Comparison of ENCODE assay signal across 28 cellular contexts in the genomic region with DNA sequence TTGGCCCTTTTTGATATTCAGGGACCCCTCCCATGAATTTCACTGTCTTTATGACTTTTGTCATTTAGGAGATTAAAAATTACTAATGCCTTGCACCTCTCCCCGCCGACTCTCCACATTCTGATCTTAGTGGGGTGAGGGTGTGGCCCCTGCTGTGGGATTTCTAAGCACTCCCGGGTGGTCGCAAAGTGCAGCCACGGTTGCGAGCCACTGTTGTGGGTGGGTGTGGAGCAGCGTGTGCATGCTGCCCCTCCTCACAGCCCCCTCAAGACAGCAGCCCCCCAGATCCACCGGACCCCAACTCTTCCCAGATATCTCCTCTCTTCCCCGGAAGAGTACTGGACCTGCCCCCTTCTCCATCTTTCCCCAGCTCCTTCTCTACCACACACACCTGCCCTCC.
DNase-seq lines count a peak whose midpoint lies in the region; ATAC-seq, FAIRE-seq and TF ChIP-seq lines count a peak whose summit lies in the region.
"Had no signal": no experiment of that assay in that cellular context is flagged by ENCODE, and none has a peak within 500 bp of the region (broad histone marks: within the 10 kb centered on the region; RNA-seq: fewer than 3 reads in every experiment).

No MANE protein-coding gene starts in this region.

- FAIRE-seq in kidney (lab: Jason Lieb, UNC): no peak
- FAIRE-seq: G401.6 had no signal

- H3K9ac ChIP-seq in kidney (ENCODE audit: low read length in 2 of 2): no peak overlapping the region

- no peak overlapping the region for H3K4me3 ChIP-seq in kidney (ENCODE audit: low read length in 2 of 2)
- H3K4me3 ChIP-seq: body of pancreas, dorsolateral prefrontal cortex, SJCRH30 had no signal

- peaks cover 3% of the 10 kb centered on the region for H3K36me3 Mint-ChIP-seq in T-helper 2 cell treated with Interferon-gamma antibody and Interleukin-4, amounts not matched to agents 5 μg/mL and 100 μg/mL, for 36 hours (ENCODE audit: low read depth)
- no peaks in the 10 kb centered on the region for H3K36me3 Mint-ChIP-seq in activated T-helper 2 cell treated with anti-CD3 and anti-CD28 coated beads, Interferon-gamma antibody, Interleukin-2, Interleukin-4, amounts not matched to agents 10 μg/mL and 5 μg/mL and 100 μg/mL, durations not matched to agents 14 hours and 24 hours and 36 hours (ENCODE audit: low read depth)
- H3K36me3 Mint-ChIP-seq in stimulated activated effector memory CD8-positive, alpha-beta T cell treated with anti-CD3 and anti-CD28 coated beads, Interleukin-12 subunit alpha, Interleukin-12 subunit beta, amount 100 ng/mL, for 72 hours: peaks cover 6% of the 10 kb centered on the region
- H3K36me3 Mint-ChIP-seq in stimulated activated naive B cell treated with anti-CD40 and anti-IgM and Interleukin-4, amounts not matched to agents 10 μg/mL and 1 μg/mL and 100 μg/mL, for 72 hours: no peaks in the 10 kb centered on the region
- H3K36me3 Mint-ChIP-seq: naive thymus-derived CD8-positive, alpha-beta T cell; stimulated activated memory B cell treated with anti-CD40 and anti-IgM and Interleukin-4, amounts not matched to agents 10 μg/mL and 1 μg/mL and 100 μg/mL, for 72 hours had no signal

- no peaks in the 10 kb centered on the region for H3K36me3 ChIP-seq in kidney (ENCODE audit: control insufficient read depth in 1 of 2, insufficient read depth in 2 of 2, low read length in 2 of 2)
- H3K36me3 ChIP-seq: heart right ventricle, SJCRH30 had no signal

- H3K4me1 ChIP-seq in kidney (ENCODE audit: control insufficient read depth in 1 of 2, insufficient read depth in 1 of 2, low read depth in 1 of 2, low read length in 2 of 2): no peaks in the 10 kb centered on the region

- peak overlapping the region; percentile 79 for H3K27ac Mint-ChIP-seq in T-helper 2 cell treated with Interferon-gamma antibody and Interleukin-4, amounts not matched to agents 5 μg/mL and 100 μg/mL, for 36 hours
- H3K27ac Mint-ChIP-seq in activated T-helper 2 cell treated with anti-CD3 and anti-CD28 coated beads, Interferon-gamma antibody, Interleukin-2, Interleukin-4, amounts not matched to agents 10 μg/mL and 5 μg/mL and 100 μg/mL, durations not matched to agents 14 hours and 24 hours and 36 hours: peak overlapping the region; percentile 43
- peak overlapping the region; percentile 67 for H3K27ac Mint-ChIP-seq in stimulated activated effector memory CD8-positive, alpha-beta T cell treated with anti-CD3 and anti-CD28 coated beads, Interleukin-12 subunit alpha, Interleukin-12 subunit beta, amount 100 ng/mL, for 72 hours
- H3K27ac Mint-ChIP-seq in stimulated activated naive B cell treated with anti-CD40 and anti-IgM and Interleukin-4, amounts not matched to agents 10 μg/mL and 1 μg/mL and 100 μg/mL, for 72 hours: no peak overlapping the region
- H3K27ac Mint-ChIP-seq: naive thymus-derived CD8-positive, alpha-beta T cell; stimulated activated memory B cell treated with anti-CD40 and anti-IgM and Interleukin-4, amounts not matched to agents 10 μg/mL and 1 μg/mL and 100 μg/mL, for 72 hours had no signal

- peak overlapping the region; percentile 75 for H3K4me3 Mint-ChIP-seq in T-helper 2 cell treated with Interferon-gamma antibody and Interleukin-4, amounts not matched to agents 5 μg/mL and 100 μg/mL, for 36 hours
- H3K4me3 Mint-ChIP-seq in activated T-helper 2 cell treated with anti-CD3 and anti-CD28 coated beads, Interferon-gamma antibody, Interleukin-2, Interleukin-4, amounts not matched to agents 10 μg/mL and 5 μg/mL and 100 μg/mL, durations not matched to agents 14 hours and 24 hours and 36 hours (ENCODE audit: low read depth): peak overlapping the region; percentile 43
- peak overlapping the region; percentile 61 for H3K4me3 Mint-ChIP-seq in stimulated activated effector memory CD8-positive, alpha-beta T cell treated with anti-CD3 and anti-CD28 coated beads, Interleukin-12 subunit alpha, Interleukin-12 subunit beta, amount 100 ng/mL, for 72 hours
- H3K4me3 Mint-ChIP-seq in stimulated activated naive B cell treated with anti-CD40 and anti-IgM and Interleukin-4, amounts not matched to agents 10 μg/mL and 1 μg/mL and 100 μg/mL, for 72 hours: no peak overlapping the region
- H3K4me3 Mint-ChIP-seq: stimulated activated memory B cell treated with anti-CD40 and anti-IgM and Interleukin-4, amounts not matched to agents 10 μg/mL and 1 μg/mL and 100 μg/mL, for 72 hours had no signal

- intact Hi-C loops in activated T-helper 2 cell treated with anti-CD3 and anti-CD28 coated beads, Interferon-gamma antibody, Interleukin-2, Interleukin-4, amounts not matched to agents 10 μg/mL and 5 μg/mL and 100 μg/mL, durations not matched to agents 14 hours and 24 hours and 36 hours (cut with micrococcal nuclease): no loop called here
- intact Hi-C loops in kidney (cut with DNase I): no loop called here

- H3K27me3 Mint-ChIP-seq in T-helper 2 cell treated with Interferon-gamma antibody and Interleukin-4, amounts not matched to agents 5 μg/mL and 100 μg/mL, for 36 hours (ENCODE audit: low read depth): peaks cover 2% of the 10 kb centered on the region
- peaks cover 4% of the 10 kb centered on the region for H3K27me3 Mint-ChIP-seq in activated T-helper 2 cell treated with anti-CD3 and anti-CD28 coated beads, Interferon-gamma antibody, Interleukin-2, Interleukin-4, amounts not matched to agents 10 μg/mL and 5 μg/mL and 100 μg/mL, durations not matched to agents 14 hours and 24 hours and 36 hours (ENCODE audit: low read depth)
- peaks cover 45 to 47% of the 10 kb centered on the region in 2 donors for H3K27me3 Mint-ChIP-seq in stimulated activated naive B cell treated with anti-CD40 and anti-IgM and Interleukin-4, amounts not matched to agents 10 μg/mL and 1 μg/mL and 100 μg/mL, for 72 hours

- H3K9me3 ChIP-seq in kidney (ENCODE audit: control insufficient read depth in 1 of 2, low read length in 2 of 2): no peaks in the 10 kb centered on the region
- H3K9me3 ChIP-seq: body of pancreas, heart right ventricle, SJCRH30 had no signal

- peaks cover 63% of the 10 kb centered on the region for H3K4me1 Mint-ChIP-seq in T-helper 2 cell treated with Interferon-gamma antibody and Interleukin-4, amounts not matched to agents 5 μg/mL and 100 μg/mL, for 36 hours (ENCODE audit: low read depth)
- H3K4me1 Mint-ChIP-seq in activated T-helper 2 cell treated with anti-CD3 and anti-CD28 coated beads, Interferon-gamma antibody, Interleukin-2, Interleukin-4, amounts not matched to agents 10 μg/mL and 5 μg/mL and 100 μg/mL, durations not matched to agents 14 hours and 24 hours and 36 hours (ENCODE audit: low read depth): peaks cover 74% of the 10 kb centered on the region
- H3K4me1 Mint-ChIP-seq in stimulated activated effector memory CD8-positive, alpha-beta T cell treated with anti-CD3 and anti-CD28 coated beads, Interleukin-12 subunit alpha, Interleukin-12 subunit beta, amount 100 ng/mL, for 72 hours: peaks cover 73% of the 10 kb centered on the region
- H3K4me1 Mint-ChIP-seq in stimulated activated naive B cell treated with anti-CD40 and anti-IgM and Interleukin-4, amounts not matched to agents 10 μg/mL and 1 μg/mL and 100 μg/mL, for 72 hours: peaks cover 6 to 38% of the 10 kb centered on the region in 2 donors

- no peak for DNase-seq in T-helper 2 cell treated with Interferon-gamma antibody and Interleukin-4, amounts not matched to agents 5 μg/mL and 100 μg/mL, for 36 hours (ENCODE audit: low spot score)
- DNase-seq in T-helper 2 cell (no peak), kidney (peak; percentile 59), NCI-H748 treated with DMSO at 0.1 percent for 48 hours (lab: John Stamatoyannopoulos, UW) (no peak), COLO668 (lab: John Stamatoyannopoulos, UW; ENCODE audit: unreplicated experiment) (no peak)
- no peak for DNase-seq in activated T-helper 2 cell treated with anti-CD3 and anti-CD28 coated beads, Interferon-gamma antibody, Interleukin-2, Interleukin-4, amounts not matched to agents 10 μg/mL and 5 μg/mL and 100 μg/mL, durations not matched to agents 14 hours and 24 hours and 36 hours (ENCODE audit: low spot score)
- no peak for DNase-seq in stimulated activated effector memory CD8-positive, alpha-beta T cell treated with anti-CD3 and anti-CD28 coated beads, Interleukin-12 subunit alpha, Interleukin-12 subunit beta, amount 100 ng/mL, for 72 hours (ENCODE audit: low spot score in 2 of 2)
- no peak for DNase-seq in stimulated activated naive B cell treated with anti-CD40 and anti-IgM and Interleukin-4, amounts not matched to agents 10 μg/mL and 1 μg/mL and 100 μg/mL, for 72 hours
- DNase-seq: 8988T; activated CD4-positive, alpha-beta T cell treated with anti-CD3 and anti-CD28 coated beads, Interleukin-2, amount 50 U/mL, for 48 hours; activated CD4-positive, CD25-positive, alpha-beta regulatory T cell; activated gamma-delta T cell treated with Interleukin-2 at 50 U/mL for 16 hours; DMS79; dorsolateral prefrontal cortex; foreskin melanocyte; midbrain; MV-4-11; naive thymus-derived CD8-positive, alpha-beta T cell; NCI-H1436 treated with DMSO at 0.1 percent for 48 hours; NCI-H446 treated with DMSO at 0.1 percent for 48 hours; RPMI8226; SJCRH30; SW 1271 had no signal

- no peak for ATAC-seq in stimulated activated effector memory CD8-positive, alpha-beta T cell treated with anti-CD3 and anti-CD28 coated beads, Interleukin-12 subunit alpha, Interleukin-12 subunit beta, amount 100 ng/mL, for 72 hours
- ATAC-seq in stimulated activated naive B cell treated with anti-CD40 and anti-IgM and Interleukin-4, amounts not matched to agents 10 μg/mL and 1 μg/mL and 100 μg/mL, for 72 hours (replicated peaks): no peak
- ATAC-seq: HCT116; naive thymus-derived CD8-positive, alpha-beta T cell; stimulated activated memory B cell treated with anti-CD40 and anti-IgM and Interleukin-4, amounts not matched to agents 10 μg/mL and 1 μg/mL and 100 μg/mL, for 72 hours had no signal

- H3K27ac ChIP-seq in kidney (ENCODE audit: low read depth in 2 of 2, low read length in 2 of 2): no peak overlapping the region
- H3K27ac ChIP-seq: SJCRH30 had no signal

- H3K9me3 Mint-ChIP-seq in T-helper 2 cell treated with Interferon-gamma antibody and Interleukin-4, amounts not matched to agents 5 μg/mL and 100 μg/mL, for 36 hours: no peaks in the 10 kb centered on the region
- no peaks in the 10 kb centered on the region for H3K9me3 Mint-ChIP-seq in activated T-helper 2 cell treated with anti-CD3 and anti-CD28 coated beads, Interferon-gamma antibody, Interleukin-2, Interleukin-4, amounts not matched to agents 10 μg/mL and 5 μg/mL and 100 μg/mL, durations not matched to agents 14 hours and 24 hours and 36 hours
- no peaks in the 10 kb centered on the region for H3K9me3 Mint-ChIP-seq in stimulated activated effector memory CD8-positive, alpha-beta T cell treated with anti-CD3 and anti-CD28 coated beads, Interleukin-12 subunit alpha, Interleukin-12 subunit beta, amount 100 ng/mL, for 72 hours
- H3K9me3 Mint-ChIP-seq in stimulated activated naive B cell treated with anti-CD40 and anti-IgM and Interleukin-4, amounts not matched to agents 10 μg/mL and 1 μg/mL and 100 μg/mL, for 72 hours: no peaks in the 10 kb centered on the region
- H3K9me3 Mint-ChIP-seq: naive thymus-derived CD8-positive, alpha-beta T cell; stimulated activated memory B cell treated with anti-CD40 and anti-IgM and Interleukin-4, amounts not matched to agents 10 μg/mL and 1 μg/mL and 100 μg/mL, for 72 hours had no signal

- TF ChIP-seq CTCF in kidney (IDR thresholded peaks at IDR 0.05; ENCODE audit: borderline replicate concordance, extremely low read depth, insufficient read depth): no peak

Comparison
In these comparisons a context has a peak if more than half of its experiments do, and no peak if none do; other contexts are left out.
1. H3K4me3 Mint-ChIP-seq: peak in T-helper 2 cell treated with Interferon-gamma antibody and Interleukin-4, amounts not matched to agents 5 μg/mL and 100 μg/mL, for 36 hours (single experiment), activated T-helper 2 cell treated with anti-CD3 and anti-CD28 coated beads, Interferon-gamma antibody, Interleukin-2, Interleukin-4, amounts not matched to agents 10 μg/mL and 5 μg/mL and 100 μg/mL, durations not matched to agents 14 hours and 24 hours and 36 hours (single experiment) and stimulated activated effector memory CD8-positive, alpha-beta T cell treated with anti-CD3 and anti-CD28 coated beads, Interleukin-12 subunit alpha, Interleukin-12 subunit beta, amount 100 ng/mL, for 72 hours (single experiment); none in stimulated activated naive B cell treated with anti-CD40 and anti-IgM and Interleukin-4, amounts not matched to agents 10 μg/mL and 1 μg/mL and 100 μg/mL, for 72 hours (0 of 2).